Comparison of ENCODE assay signal across 8 cellular contexts in genomic region chr13:32426981-32427851, GRCh38. TPM values are rescaled to one million over a fixed set of nuclear protein-coding genes. Genes with fewer than 3 reads are reported as not detected.
DNase-seq lines count a peak whose midpoint lies in the region; ATAC-seq, FAIRE-seq and TF ChIP-seq lines count a peak whose summit lies in the region.

No MANE protein-coding gene starts in this region.

- H3K36me3 Mint-ChIP-seq in CD4-positive, alpha-beta T cell (ENCODE audit: low read depth) = peaks cover 52% of the 10 kb centered on the region

- POLR2A ChIA-PET in CD4-positive, alpha-beta T cell (lab: Charles Lee) = interaction anchor here (0.7 to 4.5 kb wide), 19 partner anchors 12 to 1810 kb away, joined by 3 to 83 read pairs (median 4); partner anchors contain the start of genes BRCA2, N4BP2L2, PDS5B and ZAR1L

- DNase-seq in CD4-positive, alpha-beta T cell = peak; percentile 29 to 66 (median 50)
- DNase-seq in T-helper 22 cell (ENCODE audit: low read depth) (peak; percentile 41), astrocyte of the hippocampus (ENCODE audit: low read depth, low spot score) (peak; percentile 59), RCC 7860 (ENCODE audit: low spot score) (no peak)

- H3K4me1 Mint-ChIP-seq in CD4-positive, alpha-beta T cell (ENCODE audit: low read depth) = peaks cover 47% of the 10 kb centered on the region

- H3K4me1 ChIP-seq in iPS-20b (ENCODE audit: insufficient read depth, low read length) = peaks cover 4% of the 10 kb centered on the region; the same call in 1 of the 2 replicates

- H3K27me3 ChIP-seq in CD4-positive, alpha-beta T cell (ENCODE audit: control insufficient read depth, insufficient read depth, low read length) = no peaks in the 10 kb centered on the region
- H3K27me3 ChIP-seq in iPS-20b (ENCODE audit: insufficient read depth, low read length) = peaks cover 21% of the 10 kb centered on the region

- peak overlapping the region; percentile 74; the same call in 1 of the 2 replicates for H3K9ac ChIP-seq in iPS-20b (ENCODE audit: low read depth, low read length)

- CTCF ChIA-PET in CD4-positive, alpha-beta T cell (lab: Charles Lee) = interaction anchor here (1.0 to 2.3 kb wide), 2 partner anchors 159 to 1116 kb away, joined by 3 to 7 read pairs; partner anchors contain the start of gene PDS5B

- peak overlapping the region; percentile 91 for H3K27ac ChIP-seq in CD4-positive, alpha-beta T cell (ENCODE audit: low read depth, low read length)
- H3K27ac ChIP-seq in iPS-20b (ENCODE audit: low read length) (no peak overlapping the region), skin epidermis (peak overlapping the region; percentile 78 to 95 (median 87))

- no peaks in the 10 kb centered on the region for H3K9me3 ChIP-seq in CD4-positive, alpha-beta T cell (ENCODE audit: control insufficient read depth, low read length)
- H3K9me3 ChIP-seq in iPS-20b (ENCODE audit: insufficient read depth, low read depth, low read length) = no peaks in the 10 kb centered on the region

- H3K36me3 ChIP-seq in iPS-20b (ENCODE audit: insufficient read depth, low read depth, low read length) = no peaks in the 10 kb centered on the region

- peak; percentile 41 for ATAC-seq in CD4-positive, alpha-beta T cell (ENCODE audit: poor library complexity)
- peak; percentile 14 for ATAC-seq in GM19372 (IDR thresholded peaks at IDR 0.05; ENCODE audit: low read depth, unreplicated experiment)
- ATAC-seq in HG03558 (IDR thresholded peaks at IDR 0.05; ENCODE audit: extremely low read depth, unreplicated experiment) = peak; percentile 3

- FAIRE-seq in RCC 7860 (lab: Jason Lieb, UNC) = no peak

- H3K27me3 Mint-ChIP-seq in CD4-positive, alpha-beta T cell = no peaks in the 10 kb centered on the region

- intact Hi-C loops in CD4-positive, alpha-beta T cell (cut with DNase I, micrococcal nuclease) = loop anchor here (2.0 to 10.0 kb wide), 6 partner anchors 110 to 1265 kb away; partner anchors contain the start of genes HSPH1 (in 2 of the 2), N4BP2L2 (in 2 of the 2), BRCA2 (in 1 of the 2) and PDS5B (in 1 of the 2)

- peak overlapping the region; percentile 95 for H3K4me3 Mint-ChIP-seq in CD4-positive, alpha-beta T cell

- H3K4me3 ChIP-seq in iPS-20b (ENCODE audit: low read length) (peak overlapping the region; percentile 84), skin epidermis (peak overlapping the region; percentile 62 to 79 (median 71))

- H3K9me3 Mint-ChIP-seq in CD4-positive, alpha-beta T cell = no peaks in the 10 kb centered on the region

- peak overlapping the region; percentile 96 for H3K27ac Mint-ChIP-seq in CD4-positive, alpha-beta T cell

- TF ChIP-seq CTCF in CD4-positive, alpha-beta T cell (IDR thresholded peaks at IDR 0.05) = no peak

RNA-seq across cellular contexts. Expression of gene N4BP2L1, which starts 0.7 kb away (rescaled TPM):
- 10 to 100 TPM; 47.5 to 50.5 TPM for total RNA-seq in CD4-positive, alpha-beta T cell
